ENCODE assay signal across 2 cellular contexts in the genomic region with DNA sequence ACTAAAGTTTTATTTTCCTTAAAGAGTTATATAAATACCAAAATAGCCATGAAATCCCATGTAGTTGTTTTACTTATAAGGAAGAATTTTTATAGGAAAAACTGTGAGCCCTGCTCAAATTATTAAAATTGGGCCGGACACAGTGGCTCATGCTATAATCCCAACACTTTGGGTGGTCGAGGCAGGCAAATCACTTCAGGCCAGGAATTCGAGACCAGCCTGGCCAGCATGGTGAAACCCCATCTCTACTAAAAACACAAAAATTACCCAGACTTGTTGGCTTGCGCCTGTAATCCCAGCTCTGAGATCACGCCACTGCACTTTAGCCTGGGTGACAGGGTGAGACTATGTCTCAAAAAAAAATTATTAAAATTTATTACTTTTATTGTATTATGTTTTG.
TF ChIP-seq lines count a peak whose summit lies in the region.

No MANE protein-coding gene starts in this region.

TF ChIP-seq in SK-N-SH, 30 proteins besides CTCF, POLR2A, EP300 and RAD21:
- TF ChIP-seq TEAD4 (IDR thresholded peaks at IDR 0.05; ENCODE audit: borderline replicate concordance, insufficient read depth) (no peak), TCF12 (IDR thresholded peaks at IDR 0.05) (no peak), SMC3 (IDR thresholded peaks at IDR 0.05; ENCODE audit: low read depth, low read length) (no peak), GATA2 (CRISPR knock-in tag; IDR thresholded peaks at IDR 0.05) (no peak), MEF2A (IDR thresholded peaks at IDR 0.05; ENCODE audit: borderline replicate concordance, low read depth) (no peak), SIN3A (IDR thresholded peaks at IDR 0.05; ENCODE audit: borderline replicate concordance, low read depth, low read length) (no peak), POLR2AphosphoS5 (IDR thresholded peaks at IDR 0.05; ENCODE audit: low read depth, low read length) (no peak), NRF1 (IDR thresholded peaks at IDR 0.05; ENCODE audit: low read depth, low read length) (no peak), IRF3 (IDR thresholded peaks at IDR 0.05; ENCODE audit: low read depth, low read length) (no peak), JUND (IDR thresholded peaks at IDR 0.05) (no peak), MXI1 (IDR thresholded peaks at IDR 0.05; ENCODE audit: low read depth, low read length) (no peak)
- TF ChIP-seq, protein P1, sequence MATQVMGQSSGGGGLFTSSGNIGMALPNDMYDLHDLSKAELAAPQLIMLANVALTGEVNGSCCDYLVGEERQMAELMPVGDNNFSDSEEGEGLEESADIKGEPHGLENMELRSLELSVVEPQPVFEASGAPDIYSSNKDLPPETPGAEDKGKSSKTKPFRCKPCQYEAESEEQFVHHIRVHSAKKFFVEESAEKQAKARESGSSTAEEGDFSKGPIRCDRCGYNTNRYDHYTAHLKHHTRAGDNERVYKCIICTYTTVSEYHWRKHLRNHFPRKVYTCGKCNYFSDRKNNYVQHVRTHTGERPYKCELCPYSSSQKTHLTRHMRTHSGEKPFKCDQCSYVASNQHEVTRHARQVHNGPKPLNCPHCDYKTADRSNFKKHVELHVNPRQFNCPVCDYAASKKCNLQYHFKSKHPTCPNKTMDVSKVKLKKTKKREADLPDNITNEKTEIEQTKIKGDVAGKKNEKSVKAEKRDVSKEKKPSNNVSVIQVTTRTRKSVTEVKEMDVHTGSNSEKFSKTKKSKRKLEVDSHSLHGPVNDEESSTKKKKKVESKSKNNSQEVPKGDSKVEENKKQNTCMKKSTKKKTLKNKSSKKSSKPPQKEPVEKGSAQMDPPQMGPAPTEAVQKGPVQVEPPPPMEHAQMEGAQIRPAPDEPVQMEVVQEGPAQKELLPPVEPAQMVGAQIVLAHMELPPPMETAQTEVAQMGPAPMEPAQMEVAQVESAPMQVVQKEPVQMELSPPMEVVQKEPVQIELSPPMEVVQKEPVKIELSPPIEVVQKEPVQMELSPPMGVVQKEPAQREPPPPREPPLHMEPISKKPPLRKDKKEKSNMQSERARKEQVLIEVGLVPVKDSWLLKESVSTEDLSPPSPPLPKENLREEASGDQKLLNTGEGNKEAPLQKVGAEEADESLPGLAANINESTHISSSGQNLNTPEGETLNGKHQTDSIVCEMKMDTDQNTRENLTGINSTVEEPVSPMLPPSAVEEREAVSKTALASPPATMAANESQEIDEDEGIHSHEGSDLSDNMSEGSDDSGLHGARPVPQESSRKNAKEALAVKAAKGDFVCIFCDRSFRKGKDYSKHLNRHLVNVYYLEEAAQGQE (IDR thresholded peaks at IDR 0.05; ENCODE audit: low read depth, low read length), result no peak

TF ChIP-seq in SK-N-SH treated with all-trans-retinoic acid at 6 μM for 48 hours, 23 proteins besides CTCF, POLR2A, EP300 and RAD21 (continued from another document):
- TF ChIP-seq CREB5 (CRISPR knock-in tag; IDR thresholded peaks at IDR 0.05; ENCODE audit: low read depth) (no peak), ISL1 (CRISPR knock-in tag; IDR thresholded peaks at IDR 0.05) (no peak), GLIS3 (CRISPR knock-in tag; IDR thresholded peaks at IDR 0.05) (no peak), ARNTL (CRISPR knock-in tag; IDR thresholded peaks at IDR 0.05; ENCODE audit: borderline replicate concordance, low read depth) (no peak), PPARA (CRISPR knock-in tag; IDR thresholded peaks at IDR 0.05; ENCODE audit: borderline replicate concordance) (no peak), ESRRG (CRISPR knock-in tag; IDR thresholded peaks at IDR 0.05) (no peak), ZFP30 (CRISPR knock-in tag; IDR thresholded peaks at IDR 0.05) (no peak), BACH2 (CRISPR knock-in tag; IDR thresholded peaks at IDR 0.05; ENCODE audit: borderline replicate concordance) (no peak), ZFP3 (CRISPR knock-in tag; IDR thresholded peaks at IDR 0.05) (no peak), ZC3H10 (CRISPR knock-in tag; IDR thresholded peaks at IDR 0.05) (no peak), OSR1 (CRISPR knock-in tag; IDR thresholded peaks at IDR 0.05) (no peak), CSDC2 (CRISPR knock-in tag; IDR thresholded peaks at IDR 0.05) (no peak), RARB (CRISPR knock-in tag; IDR thresholded peaks at IDR 0.05) (no peak), ZNF565 (CRISPR knock-in tag; conservative IDR thresholded peaks at IDR 0.05; ENCODE audit: low read depth) (no peak), ZNF8 (CRISPR knock-in tag; IDR thresholded peaks at IDR 0.05) (no peak), ZNF70 (CRISPR knock-in tag; IDR thresholded peaks at IDR 0.05) (no peak)
- TF ChIP-seq, protein P2, sequence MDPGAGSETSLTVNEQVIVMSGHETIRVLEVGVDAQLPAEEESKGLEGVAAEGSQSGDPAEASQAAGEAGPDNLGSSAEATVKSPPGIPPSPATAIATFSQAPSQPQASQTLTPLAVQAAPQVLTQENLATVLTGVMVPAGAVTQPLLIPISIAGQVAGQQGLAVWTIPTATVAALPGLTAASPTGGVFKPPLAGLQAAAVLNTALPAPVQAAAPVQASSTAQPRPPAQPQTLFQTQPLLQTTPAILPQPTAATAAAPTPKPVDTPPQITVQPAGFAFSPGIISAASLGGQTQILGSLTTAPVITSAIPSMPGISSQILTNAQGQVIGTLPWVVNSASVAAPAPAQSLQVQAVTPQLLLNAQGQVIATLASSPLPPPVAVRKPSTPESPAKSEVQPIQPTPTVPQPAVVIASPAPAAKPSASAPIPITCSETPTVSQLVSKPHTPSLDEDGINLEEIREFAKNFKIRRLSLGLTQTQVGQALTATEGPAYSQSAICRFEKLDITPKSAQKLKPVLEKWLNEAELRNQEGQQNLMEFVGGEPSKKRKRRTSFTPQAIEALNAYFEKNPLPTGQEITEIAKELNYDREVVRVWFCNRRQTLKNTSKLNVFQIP (CRISPR knock-in tag; IDR thresholded peaks at IDR 0.05; ENCODE audit: borderline replicate concordance, low read depth), result no peak
